26 cellular contexts compared by ENCODE assay signal in genomic region chr1:204327359-204327758, GRCh38. TPM values are rescaled to one million over a fixed set of nuclear protein-coding genes. Genes with fewer than 3 reads are reported as not detected.
DNase-seq lines count a peak whose midpoint lies in the region; ATAC-seq, FAIRE-seq and TF ChIP-seq lines count a peak whose summit lies in the region.
"Had no signal": no experiment of that assay in that cellular context is flagged by ENCODE, and none has a peak within 500 bp of the region (broad histone marks: within the 10 kb centered on the region; RNA-seq: fewer than 3 reads in every experiment).

No MANE protein-coding gene starts in this region.

- no peak overlapping the region for H3K4me3 ChIP-seq in bronchial epithelial cell (ENCODE audit: low read depth, low read length)
- H3K4me3 ChIP-seq: HAP-1, lung, upper lobe of right lung had no signal

- peak; percentile 32 for FAIRE-seq in bronchial epithelial cell (lab: Jason Lieb, UNC)
- FAIRE-seq: TTC549 had no signal

- no peak for ATAC-seq in activated CD4-positive, alpha-beta T cell treated with anti-CD3 and anti-CD28 coated beads for 36 hours
- ATAC-seq: activated T-cell treated with anti-CD3 and anti-CD28 coated beads, Interleukin-2, amount 50 U/mL, for 4 hours; upper lobe of right lung had no signal

- H3K36me3 ChIP-seq in bronchial epithelial cell (ENCODE audit: control insufficient read depth, insufficient read depth, low read length), result no peaks in the 10 kb centered on the region
- H3K36me3 ChIP-seq: HAP-1, upper lobe of right lung had no signal

- H3K27me3 ChIP-seq in bronchial epithelial cell (ENCODE audit: control insufficient read depth, insufficient read depth, low read length), result no peaks in the 10 kb centered on the region
- H3K27me3 ChIP-seq: upper lobe of right lung had no signal

- intact Hi-C loops in activated CD4-positive, alpha-beta T cell treated with anti-CD3 and anti-CD28 coated beads for 36 hours (cut with DNase I, micrococcal nuclease), result no loop called here

- H3K27me3 Mint-ChIP-seq in activated CD4-positive, alpha-beta T cell treated with anti-CD3 and anti-CD28 coated beads for 36 hours, result peaks cover 8% of the 10 kb centered on the region

- CTCF ChIA-PET in activated CD4-positive, alpha-beta T cell treated with anti-CD3 and anti-CD28 coated beads for 36 hours (lab: Charles Lee), result interaction anchor here (0.7 to 2.0 kb wide), 4 partner anchors 11 to 122 kb away, joined by 3 to 11 read pairs (median 3); no protein-coding TSS in a partner anchor

- no peak overlapping the region for H3K27ac Mint-ChIP-seq in activated CD4-positive, alpha-beta T cell treated with anti-CD3 and anti-CD28 coated beads for 36 hours
- H3K27ac Mint-ChIP-seq: CD8-positive, alpha-beta memory T cell had no signal

- no peak overlapping the region for H3K4me3 Mint-ChIP-seq in activated CD4-positive, alpha-beta T cell treated with anti-CD3 and anti-CD28 coated beads for 36 hours
- H3K4me3 Mint-ChIP-seq: activated T-cell treated with anti-CD3 and anti-CD28 coated beads, Interleukin-2, amount 50 U/mL, for 4 hours; CD8-positive, alpha-beta memory T cell had no signal

- POLR2A ChIA-PET in activated CD4-positive, alpha-beta T cell treated with anti-CD3 and anti-CD28 coated beads for 36 hours (lab: Charles Lee), result no interaction called here

- H3K27ac ChIP-seq in substantia nigra (ENCODE audit: low read depth, low read length, poor library complexity, severe bottlenecking), result peak overlapping the region; percentile 44
- H3K27ac ChIP-seq: upper lobe of right lung had no signal

- no peak for TF ChIP-seq CTCF in bronchial epithelial cell (IDR thresholded peaks at IDR 0.05; ENCODE audit: insufficient read depth, low read length, severe bottlenecking)

- H3K36me3 Mint-ChIP-seq in activated CD4-positive, alpha-beta T cell treated with anti-CD3 and anti-CD28 coated beads for 36 hours (ENCODE audit: low read depth), result no peaks in the 10 kb centered on the region

- DNase-seq in NCI-H82 (lab: John Stamatoyannopoulos, UW) (peak; percentile 51), NCI-H82 treated with DMSO at 0.1 percent for 48 hours (lab: John Stamatoyannopoulos, UW; ENCODE audit: unreplicated experiment) (no peak), NCI-H446 treated with DMSO at 0.1 percent for 48 hours (lab: John Stamatoyannopoulos, UW) (peak; percentile 91), bronchial epithelial cell (ENCODE audit: low read depth) (no peak), substantia nigra (lab: John Stamatoyannopoulos, UW) (no peak), activated gamma-delta T cell (lab: John Stamatoyannopoulos, UW) (no peak)
- DNase-seq in activated CD4-positive, alpha-beta T cell treated with anti-CD3 and anti-CD28 coated beads for 36 hours, result no peak
- no peak for DNase-seq in activated naive CD4-positive, alpha-beta T cell treated with anti-CD3 and anti-CD28 coated beads, Interleukin-2, amount 50 U/mL, for 16 hours
- DNase-seq: 8988T; activated CD4-positive, alpha-beta T cell treated with anti-CD3 and anti-CD28 coated beads for 4 hours; activated naive CD4-positive, alpha-beta T cell treated with Interleukin-2 at 50 U/mL for 16 hours; activated T-cell treated with anti-CD3 and anti-CD28 coated beads, Interleukin-2, amount 50 U/mL, for 4 hours; amniotic stem cell; CD8-positive, alpha-beta memory T cell; dermis blood vessel endothelial cell; DMS79 treated with DMSO at 0.1 percent for 48 hours; kidney glomerular epithelial cell; NCI-H1048; NCI-H2029; NCI-H510A; SHP77 treated with DMSO at 0.1 percent for 48 hours; stimulated activated CD8-positive, alpha-beta memory T cell treated with anti-CD3 and anti-CD28 coated beads, Interleukin-4, amount 100 ng/mL, for 48 hours had no signal

- peaks cover 18% of the 10 kb centered on the region for H3K4me1 Mint-ChIP-seq in activated CD4-positive, alpha-beta T cell treated with anti-CD3 and anti-CD28 coated beads for 36 hours
- H3K4me1 Mint-ChIP-seq: CD8-positive, alpha-beta memory T cell had no signal

- H3K9me3 Mint-ChIP-seq in activated CD4-positive, alpha-beta T cell treated with anti-CD3 and anti-CD28 coated beads for 36 hours (ENCODE audit: low read depth), result no peaks in the 10 kb centered on the region
- H3K9me3 Mint-ChIP-seq: activated T-cell treated with anti-CD3 and anti-CD28 coated beads, Interleukin-2, amount 50 U/mL, for 4 hours; CD8-positive, alpha-beta memory T cell had no signal

RNA-seq across cellular contexts. Expression of gene PLEKHA6, which starts 32.4 kb away (rescaled TPM):
- 2.1 and 3.5 TPM in 2 replicates for total RNA-seq in bronchial epithelial cell
- total RNA-seq in activated CD4-positive, alpha-beta T cell treated with anti-CD3 and anti-CD28 coated beads for 36 hours, result under 1 TPM; 0.86 to 0.87 TPM

Comparison
In these comparisons a context has a peak if more than half of its experiments do, and no peak if none do; other contexts are left out.
1. DNase-seq: peak in NCI-H82 (single experiment) and NCI-H446 treated with DMSO at 0.1 percent for 48 hours (single experiment); none in NCI-H82 treated with DMSO at 0.1 percent for 48 hours (single experiment), bronchial epithelial cell (single experiment), substantia nigra (0 of 49), activated gamma-delta T cell (single experiment), activated CD4-positive, alpha-beta T cell treated with anti-CD3 and anti-CD28 coated beads for 36 hours (single experiment) and activated naive CD4-positive, alpha-beta T cell treated with anti-CD3 and anti-CD28 coated beads, Interleukin-2, amount 50 U/mL, for 16 hours (single experiment).